39 cellular contexts compared by ENCODE assay signal in the genomic region with DNA sequence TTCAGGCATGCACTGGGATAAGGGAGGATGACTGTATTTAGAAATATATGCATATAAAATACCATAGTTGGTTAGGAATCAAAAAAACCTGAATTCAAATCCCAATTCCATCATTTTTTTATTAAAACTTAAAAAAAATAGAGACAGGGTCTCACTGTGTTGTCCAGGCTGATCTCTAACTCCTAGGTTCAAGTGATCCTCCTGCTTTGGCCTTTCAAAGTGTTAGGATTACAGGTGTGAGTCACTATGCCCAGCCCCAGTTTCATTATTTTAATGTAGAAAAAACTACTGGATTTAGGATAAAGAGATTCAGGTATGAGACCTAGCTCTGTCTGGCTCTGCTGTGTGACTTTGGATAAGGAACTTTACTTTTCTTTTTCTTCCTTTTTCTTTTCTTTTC.
"Had no signal": no experiment of that assay in that cellular context is flagged by ENCODE, and none has a peak within 500 bp of the region (broad histone marks: within the 10 kb centered on the region; RNA-seq: fewer than 3 reads in every experiment).

No MANE protein-coding gene starts in this region.

- ATAC-seq: activated naive CD4-positive, alpha-beta T cell treated with anti-CD3 and anti-CD28 coated beads, Interleukin-2, amount 50 U/mL, for 72 hours; activated naive CD8-positive, alpha-beta T cell treated with anti-CD3 and anti-CD28 coated beads, Interleukin-2, amount 50 U/mL, for 24 hours; activated T-cell treated with anti-CD3 and anti-CD28 coated beads, Interleukin-2, amount 50 U/mL, for 4 hours; activated T-cell treated with anti-CD3 and anti-CD28 coated beads, Interleukin-2, amount 50 U/mL, for 72 hours; activated T-helper 17 cell treated with anti-CD3 and anti-CD28 coated beads, Interleukin-2, amount 50 U/mL, for 72 hours; body of pancreas had no signal

- H3K27me3 ChIP-seq: adrenal gland, ascending aorta, body of pancreas, brain microvascular endothelial cell, breast epithelium, cardiac muscle cell had no signal

- H3K27ac ChIP-seq: adrenal gland, ascending aorta, brain microvascular endothelial cell, breast epithelium, cardiac muscle cell had no signal

- H3K4me3 ChIP-seq: adrenal gland, ascending aorta, body of pancreas, breast epithelium, cardiac muscle cell had no signal

- H3K27me3 Mint-ChIP-seq: activated naive CD4-positive, alpha-beta T cell treated with anti-CD3 and anti-CD28 coated beads, Interleukin-2, amount 10 ng/mL, durations not matched to agents 7 days and 5 days; activated naive CD4-positive, alpha-beta T cell treated with anti-CD3 and anti-CD28 coated beads, Interleukin-2, amount 50 U/mL, for 24 hours; activated naive CD8-positive, alpha-beta T cell; activated naive CD8-positive, alpha-beta T cell treated with anti-CD3 and anti-CD28 coated beads for 36 hours; activated naive CD8-positive, alpha-beta T cell treated with anti-CD3 and anti-CD28 coated beads, Interleukin-2, amount 10 ng/mL, durations not matched to agents 7 days and 5 days; activated naive CD8-positive, alpha-beta T cell treated with anti-CD3 and anti-CD28 coated beads, Interleukin-2, amount 50 U/mL, for 24 hours; activated T-cell treated with anti-CD3 and anti-CD28 coated beads, Interleukin-2, amount 50 U/mL, for 24 hours; activated T-helper 17 cell treated with anti-CD3 and anti-CD28 coated beads, Interleukin-2, amount 50 U/mL, for 72 hours; central memory CD8-positive, alpha-beta T cell had no signal

- DNase-seq: activated effector memory CD4-positive, alpha-beta T cell treated with anti-CD3 and anti-CD28 coated beads, Interleukin-2, amount 50 U/mL, for 16 hours; activated effector memory CD4-positive, alpha-beta T cell treated with Interleukin-2 at 50 U/mL for 16 hours; activated gamma-delta T cell; activated gamma-delta T cell treated with Interleukin-2 at 50 U/mL for 16 hours; activated naive CD4-positive, alpha-beta T cell; activated naive CD4-positive, alpha-beta T cell treated with anti-CD3 and anti-CD28 coated beads for 36 hours; activated naive CD4-positive, alpha-beta T cell treated with anti-CD3 and anti-CD28 coated beads, Interleukin-2, amount 10 ng/mL, durations not matched to agents 7 days and 5 days; activated naive CD4-positive, alpha-beta T cell treated with anti-CD3 and anti-CD28 coated beads, Interleukin-2, amount 50 U/mL, for 16 hours; activated naive CD4-positive, alpha-beta T cell treated with Interleukin-2 at 50 U/mL for 16 hours; activated naive CD8-positive, alpha-beta T cell treated with anti-CD3 and anti-CD28 coated beads for 36 hours; activated naive CD8-positive, alpha-beta T cell treated with anti-CD3 and anti-CD28 coated beads, Interleukin-2, amount 10 ng/mL, durations not matched to agents 7 days and 5 days; activated naive CD8-positive, alpha-beta T cell treated with anti-CD3 and anti-CD28 coated beads, Interleukin-2, amount 50 U/mL, for 24 hours; activated T-cell treated with anti-CD3 and anti-CD28 coated beads, Interleukin-2, amount 50 U/mL, for 24 hours; activated T-cell treated with anti-CD3 and anti-CD28 coated beads, Interleukin-2, amount 50 U/mL, for 4 hours; activated T-cell treated with anti-CD3 and anti-CD28 coated beads, Interleukin-2, amount 50 U/mL, for 48 hours; activated T-cell treated with anti-CD3 and anti-CD28 coated beads, Interleukin-2, amount 50 U/mL, for 72 hours; amniotic stem cell; amygdala; anterior cingulate cortex; aorta; body of pancreas; brain microvascular endothelial cell; caudate nucleus; central memory CD4-positive, alpha-beta T cell; cerebellar nuclear complex had no signal

- H3K9me3 ChIP-seq: adrenal gland, ascending aorta, body of pancreas, breast epithelium had no signal

- FAIRE-seq: astrocyte, bronchial epithelial cell had no signal

- H3K9me3 Mint-ChIP-seq: activated naive CD4-positive, alpha-beta T cell treated with anti-CD3 and anti-CD28 coated beads for 36 hours; activated naive CD4-positive, alpha-beta T cell treated with anti-CD3 and anti-CD28 coated beads, Interleukin-2, amount 10 ng/mL, durations not matched to agents 7 days and 5 days; activated naive CD4-positive, alpha-beta T cell treated with anti-CD3 and anti-CD28 coated beads, Interleukin-2, amount 50 U/mL, for 24 hours; activated naive CD4-positive, alpha-beta T cell treated with anti-CD3 and anti-CD28 coated beads, Interleukin-2, amount 50 U/mL, for 72 hours; activated naive CD8-positive, alpha-beta T cell treated with anti-CD3 and anti-CD28 coated beads for 36 hours; activated naive CD8-positive, alpha-beta T cell treated with anti-CD3 and anti-CD28 coated beads, Interleukin-2, amount 10 ng/mL, durations not matched to agents 7 days and 5 days; activated naive CD8-positive, alpha-beta T cell treated with anti-CD3 and anti-CD28 coated beads, Interleukin-2, amount 50 U/mL, for 24 hours; activated T-cell treated with anti-CD3 and anti-CD28 coated beads, Interleukin-2, amount 50 U/mL, for 24 hours; activated T-cell treated with anti-CD3 and anti-CD28 coated beads, Interleukin-2, amount 50 U/mL, for 4 hours; activated T-cell treated with anti-CD3 and anti-CD28 coated beads, Interleukin-2, amount 50 U/mL, for 72 hours; activated T-helper 1 cell treated with anti-CD3 and anti-CD28 coated beads, Interleukin-12 subunit alpha, Interleukin-12 subunit beta, Interleukin-2, Interleukin-4 antibody, amounts not matched to agents 30 ng/mL and 10 ng/mL and 1 ng/mL, durations not matched to agents 14 hours and 24 hours and 36 hours; activated T-helper 17 cell treated with anti-CD3 and anti-CD28 coated beads, Interleukin-2, amount 50 U/mL, for 72 hours; activated T-helper 2 cell treated with anti-CD3 and anti-CD28 coated beads, Interferon-gamma antibody, Interleukin-2, Interleukin-4, amounts not matched to agents 10 μg/mL and 5 μg/mL and 100 μg/mL, durations not matched to agents 14 hours and 24 hours and 36 hours; brain; central memory CD8-positive, alpha-beta T cell had no signal

- H3K36me3 ChIP-seq: adrenal gland, ascending aorta, brain microvascular endothelial cell, breast epithelium, cardiac muscle cell had no signal

- H3K4me3 Mint-ChIP-seq: activated naive CD4-positive, alpha-beta T cell treated with anti-CD3 and anti-CD28 coated beads for 36 hours; activated naive CD4-positive, alpha-beta T cell treated with anti-CD3 and anti-CD28 coated beads, Interleukin-2, amount 10 ng/mL, durations not matched to agents 7 days and 5 days; activated naive CD4-positive, alpha-beta T cell treated with anti-CD3 and anti-CD28 coated beads, Interleukin-2, amount 50 U/mL, for 24 hours; activated naive CD8-positive, alpha-beta T cell; activated naive CD8-positive, alpha-beta T cell treated with anti-CD3 and anti-CD28 coated beads for 36 hours; activated naive CD8-positive, alpha-beta T cell treated with anti-CD3 and anti-CD28 coated beads, Interleukin-2, amount 10 ng/mL, durations not matched to agents 7 days and 5 days; activated naive CD8-positive, alpha-beta T cell treated with anti-CD3 and anti-CD28 coated beads, Interleukin-2, amount 50 U/mL, for 24 hours; activated T-cell treated with anti-CD3 and anti-CD28 coated beads, Interleukin-2, amount 50 U/mL, for 24 hours; activated T-cell treated with anti-CD3 and anti-CD28 coated beads, Interleukin-2, amount 50 U/mL, for 4 hours; activated T-cell treated with anti-CD3 and anti-CD28 coated beads, Interleukin-2, amount 50 U/mL, for 72 hours; activated T-helper 1 cell treated with anti-CD3 and anti-CD28 coated beads, Interleukin-12 subunit alpha, Interleukin-12 subunit beta, Interleukin-2, Interleukin-4 antibody, amounts not matched to agents 30 ng/mL and 10 ng/mL and 1 ng/mL, durations not matched to agents 14 hours and 24 hours and 36 hours; activated T-helper 17 cell treated with anti-CD3 and anti-CD28 coated beads, Interleukin-2, amount 50 U/mL, for 72 hours; brain; central memory CD8-positive, alpha-beta T cell had no signal

- H3K27ac Mint-ChIP-seq: activated naive CD4-positive, alpha-beta T cell treated with anti-CD3 and anti-CD28 coated beads for 36 hours; activated naive CD4-positive, alpha-beta T cell treated with anti-CD3 and anti-CD28 coated beads, Interleukin-2, amount 10 ng/mL, durations not matched to agents 7 days and 5 days; activated naive CD4-positive, alpha-beta T cell treated with anti-CD3 and anti-CD28 coated beads, Interleukin-2, amount 50 U/mL, for 24 hours; activated naive CD4-positive, alpha-beta T cell treated with anti-CD3 and anti-CD28 coated beads, Interleukin-2, amount 50 U/mL, for 72 hours; activated naive CD8-positive, alpha-beta T cell; activated naive CD8-positive, alpha-beta T cell treated with anti-CD3 and anti-CD28 coated beads for 36 hours; activated naive CD8-positive, alpha-beta T cell treated with anti-CD3 and anti-CD28 coated beads, Interleukin-2, amount 10 ng/mL, durations not matched to agents 7 days and 5 days; activated naive CD8-positive, alpha-beta T cell treated with anti-CD3 and anti-CD28 coated beads, Interleukin-2, amount 50 U/mL, for 24 hours; activated T-cell treated with anti-CD3 and anti-CD28 coated beads, Interleukin-2, amount 50 U/mL, for 24 hours; activated T-cell treated with anti-CD3 and anti-CD28 coated beads, Interleukin-2, amount 50 U/mL, for 72 hours; activated T-helper 1 cell treated with anti-CD3 and anti-CD28 coated beads, Interleukin-12 subunit alpha, Interleukin-12 subunit beta, Interleukin-2, Interleukin-4 antibody, amounts not matched to agents 30 ng/mL and 10 ng/mL and 1 ng/mL, durations not matched to agents 14 hours and 24 hours and 36 hours; activated T-helper 17 cell treated with anti-CD3 and anti-CD28 coated beads, Interleukin-2, amount 50 U/mL, for 72 hours; activated T-helper 2 cell treated with anti-CD3 and anti-CD28 coated beads, Interferon-gamma antibody, Interleukin-2, Interleukin-4, amounts not matched to agents 10 μg/mL and 5 μg/mL and 100 μg/mL, durations not matched to agents 14 hours and 24 hours and 36 hours; brain had no signal

- H3K36me3 Mint-ChIP-seq: activated naive CD8-positive, alpha-beta T cell; brain had no signal
